Comparison of ENCODE assay signal across 8 cellular contexts in the genomic region with DNA sequence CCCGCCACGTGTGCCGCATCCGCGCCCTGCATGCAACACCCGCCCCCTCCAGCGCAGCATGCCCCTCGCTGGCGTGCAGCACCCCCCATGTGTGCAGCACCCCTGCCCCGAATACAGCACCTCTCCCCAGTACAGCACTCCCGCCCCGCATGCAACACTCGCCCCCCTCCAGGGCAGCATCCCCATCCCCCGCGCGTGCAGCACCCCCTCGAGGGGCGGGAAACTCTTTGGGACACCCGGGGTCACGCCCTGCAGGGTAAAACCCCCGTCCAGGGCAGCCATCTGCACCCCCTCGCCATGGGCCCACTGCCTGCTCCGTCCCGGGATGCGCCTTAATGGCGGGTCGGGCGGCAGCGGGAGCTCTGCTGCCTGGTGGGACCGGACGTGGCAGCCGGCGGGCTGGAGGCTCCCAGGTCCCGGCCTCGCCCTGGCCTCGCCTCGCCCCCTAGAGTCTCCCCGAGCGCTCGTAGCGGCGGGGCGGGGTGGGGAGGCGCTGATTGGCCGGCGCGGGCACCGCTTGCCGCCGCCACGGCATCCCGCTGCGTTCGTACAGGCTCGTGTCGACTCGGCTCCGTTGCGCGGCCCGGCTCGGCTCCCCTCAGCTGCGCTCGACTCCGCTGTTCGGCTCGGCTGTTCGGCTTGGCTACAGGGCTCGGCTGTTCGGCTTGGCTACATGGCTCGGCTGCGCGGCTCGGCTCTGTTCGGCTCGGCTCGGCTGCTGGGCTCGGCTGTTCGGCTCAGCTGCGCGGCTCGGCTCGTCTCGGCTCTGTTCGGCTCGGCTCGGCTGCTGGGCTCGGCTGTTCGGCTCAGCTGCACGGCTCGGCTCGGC. TPM values are rescaled to one million over a fixed set of nuclear protein-coding genes. Genes with fewer than 3 reads are reported as not detected.
DNase-seq lines count a peak whose midpoint lies in the region; ATAC-seq and TF ChIP-seq lines count a peak whose summit lies in the region.

No MANE protein-coding gene starts in this region.

- TF ChIP-seq CTCF in RWPE2 (IDR thresholded peaks at IDR 0.05; ENCODE audit: poor library complexity, severe bottlenecking) = no peak
- peak; percentile 45 for TF ChIP-seq CTCF in foreskin keratinocyte (conservative IDR thresholded peaks at IDR 0.05)
- peak; percentile 63 for TF ChIP-seq CTCF in neural cell (IDR thresholded peaks at IDR 0.05; ENCODE audit: poor library complexity, severe bottlenecking)

- H3K4me1 Mint-ChIP-seq in stimulated activated naive CD8-positive, alpha-beta T cell treated with anti-CD3 and anti-CD28 coated beads, Interleukin-15, Interleukin-2, amounts not matched to agents 100 ng/mL and 50 ng/mL, for 24 hours (ENCODE audit: low read depth) = peaks cover 20% of the 10 kb centered on the region

- in situ Hi-C loops in GM23248 (cut with MboI) = no loop called here

- H3K9me2 ChIP-seq in GM23248 (ENCODE audit: insufficient read depth) (no peaks in the 10 kb centered on the region), neural cell (ENCODE audit: insufficient read depth, low read length) (no peaks in the 10 kb centered on the region)

- TF ChIP-seq EP300 in neural cell (conservative IDR thresholded peaks at IDR 0.05; ENCODE audit: poor library complexity, severe bottlenecking) = peak; percentile 50

- peaks cover 30% of the 10 kb centered on the region for H3K27me3 Mint-ChIP-seq in stimulated activated naive CD8-positive, alpha-beta T cell treated with anti-CD3 and anti-CD28 coated beads, Interleukin-15, Interleukin-2, amounts not matched to agents 100 ng/mL and 50 ng/mL, for 24 hours

- H2AFZ ChIP-seq in GM23248 (peak overlapping the region; percentile 81), neural cell (ENCODE audit: low read depth, low read length) (peak overlapping the region; percentile 87)

- DNase-seq in DMS153 (lab: John Stamatoyannopoulos, UW) = peak; percentile 93
- DNase-seq in GM23248 = peak; percentile 99
- peak; percentile 97 to 99 for DNase-seq in Kasumi-1 (lab: John Stamatoyannopoulos, UW)
- peak; percentile 96 for DNase-seq in RWPE2 (ENCODE audit: low spot score)
- peak; percentile 92 for DNase-seq in activated gamma-delta T cell treated with anti-CD3 and anti-CD28 coated beads, Interleukin-2, amount 50 U/mL, for 16 hours (ENCODE audit: low read depth)
- DNase-seq in foreskin keratinocyte = peak; percentile 62 to 80

- H3K4me3 ChIP-seq in GM23248 = peak overlapping the region; percentile 68
- H3K4me3 ChIP-seq in RWPE2 (ENCODE audit: severe bottlenecking) = peak overlapping the region; percentile 29
- H3K4me3 ChIP-seq in neural cell (ENCODE audit: low read length) = peak overlapping the region; percentile 92

- H3K9ac ChIP-seq in GM23248 (peak overlapping the region; percentile 79), neural cell (ENCODE audit: low read length) (peak overlapping the region; percentile 85)

- peak overlapping the region; percentile 47 for H3K4me3 Mint-ChIP-seq in stimulated activated naive CD8-positive, alpha-beta T cell treated with anti-CD3 and anti-CD28 coated beads, Interleukin-15, Interleukin-2, amounts not matched to agents 100 ng/mL and 50 ng/mL, for 24 hours

- H3K79me2 ChIP-seq in GM23248 (ENCODE audit: insufficient read depth) = no peaks in the 10 kb centered on the region
- peaks cover 32% of the 10 kb centered on the region for H3K79me2 ChIP-seq in neural cell (replicated peaks; ENCODE audit: insufficient read depth, low read length)

- no peaks in the 10 kb centered on the region for H3K36me3 Mint-ChIP-seq in stimulated activated naive CD8-positive, alpha-beta T cell treated with anti-CD3 and anti-CD28 coated beads, Interleukin-15, Interleukin-2, amounts not matched to agents 100 ng/mL and 50 ng/mL, for 24 hours (ENCODE audit: low read depth)

- H4K20me1 ChIP-seq in GM23248 (ENCODE audit: insufficient read depth) (no peaks in the 10 kb centered on the region), neural cell (ENCODE audit: insufficient read depth) (peaks cover 8% of the 10 kb centered on the region)

- peaks cover 14% of the 10 kb centered on the region for H3K27me3 ChIP-seq in GM23248 (replicated peaks; ENCODE audit: insufficient read depth)
- peaks cover 18% of the 10 kb centered on the region for H3K27me3 ChIP-seq in RWPE2 (ENCODE audit: insufficient read depth, poor library complexity, severe bottlenecking)
- H3K27me3 ChIP-seq in foreskin keratinocyte = peaks cover 40% of the 10 kb centered on the region
- H3K27me3 ChIP-seq in neural cell (ENCODE audit: insufficient read depth, low read depth, low read length) = no peaks in the 10 kb centered on the region

- peak overlapping the region; percentile 67 for H3K4me2 ChIP-seq in GM23248 (ENCODE audit: unreplicated experiment)
- peak overlapping the region; percentile 72 for H3K4me2 ChIP-seq in neural cell (ENCODE audit: low read length)

- H3K9me3 ChIP-seq in GM23248 (ENCODE audit: low read depth) (no peaks in the 10 kb centered on the region), RWPE2 (ENCODE audit: severe bottlenecking) (no peaks in the 10 kb centered on the region), neural cell (ENCODE audit: low read length) (no peaks in the 10 kb centered on the region)

- ATAC-seq in RWPE2 (ENCODE audit: low read depth) (peak; percentile 97), foreskin keratinocyte (peak; percentile 98)

- WGBS in GM23248 (ENCODE audit: low coverage in 1 of 2, low lambda C conversion rate in 2 of 2, missing lambda C conversion rate in 2 of 2), 2 experiments = 2% methylated on average over 44 to 58 of the region's 92 CpGs

- TF ChIP-seq RAD21 in neural cell (conservative IDR thresholded peaks at IDR 0.05) = peak; percentile 51

- no peaks in the 10 kb centered on the region for H3K9me3 Mint-ChIP-seq in stimulated activated naive CD8-positive, alpha-beta T cell treated with anti-CD3 and anti-CD28 coated beads, Interleukin-15, Interleukin-2, amounts not matched to agents 100 ng/mL and 50 ng/mL, for 24 hours

- H3K27ac ChIP-seq in GM23248 = no peak overlapping the region
- no peak overlapping the region for H3K27ac ChIP-seq in RWPE2 (ENCODE audit: poor library complexity, severe bottlenecking)
- H3K27ac ChIP-seq in foreskin keratinocyte = no peak overlapping the region
- peak overlapping the region; percentile 69 for H3K27ac ChIP-seq in neural cell (ENCODE audit: low read length)

- 0 out of 2 replicates have a peak, but pooled peaks cover 3% of the 10 kb centered on the region for H3F3A ChIP-seq in GM23248 (ENCODE audit: insufficient read depth)
- no peaks in the 10 kb centered on the region for H3F3A ChIP-seq in neural cell (ENCODE audit: insufficient read depth, low read length, poor library complexity, severe bottlenecking)

- H3K36me3 ChIP-seq in GM23248 (ENCODE audit: low read depth) (no peaks in the 10 kb centered on the region), RWPE2 (ENCODE audit: low read depth) (no peaks in the 10 kb centered on the region), neural cell (ENCODE audit: insufficient read depth, low read length) (no peaks in the 10 kb centered on the region)

- H3K4me1 ChIP-seq in GM23248 (ENCODE audit: insufficient read depth) = no peaks in the 10 kb centered on the region
- H3K4me1 ChIP-seq in RWPE2 (ENCODE audit: insufficient read depth, poor library complexity, severe bottlenecking) = no peaks in the 10 kb centered on the region
- H3K4me1 ChIP-seq in foreskin keratinocyte = no peaks in the 10 kb centered on the region

- H3K27ac Mint-ChIP-seq in stimulated activated naive CD8-positive, alpha-beta T cell treated with anti-CD3 and anti-CD28 coated beads, Interleukin-15, Interleukin-2, amounts not matched to agents 100 ng/mL and 50 ng/mL, for 24 hours = no peak overlapping the region

TF ChIP-seq in neural cell, 6 proteins besides CTCF, POLR2A, EP300 and RAD21:
- TF ChIP-seq MXI1 (conservative IDR thresholded peaks at IDR 0.05; ENCODE audit: poor library complexity, severe bottlenecking) = peak; percentile 68
- peak; percentile 87 for TF ChIP-seq POLR2AphosphoS5 (IDR thresholded peaks at IDR 0.05)
- TF ChIP-seq SMC3 (conservative IDR thresholded peaks at IDR 0.05; ENCODE audit: poor library complexity) = peak; percentile 50
- TF ChIP-seq TAF1 (IDR thresholded peaks at IDR 0.05; ENCODE audit: low read depth) = no peak
- no peak for TF ChIP-seq EZH2 (IDR thresholded peaks at IDR 0.05; ENCODE audit: borderline replicate concordance, insufficient read depth, low read length, poor library complexity, severe bottlenecking)
- TF ChIP-seq, protein P1, sequence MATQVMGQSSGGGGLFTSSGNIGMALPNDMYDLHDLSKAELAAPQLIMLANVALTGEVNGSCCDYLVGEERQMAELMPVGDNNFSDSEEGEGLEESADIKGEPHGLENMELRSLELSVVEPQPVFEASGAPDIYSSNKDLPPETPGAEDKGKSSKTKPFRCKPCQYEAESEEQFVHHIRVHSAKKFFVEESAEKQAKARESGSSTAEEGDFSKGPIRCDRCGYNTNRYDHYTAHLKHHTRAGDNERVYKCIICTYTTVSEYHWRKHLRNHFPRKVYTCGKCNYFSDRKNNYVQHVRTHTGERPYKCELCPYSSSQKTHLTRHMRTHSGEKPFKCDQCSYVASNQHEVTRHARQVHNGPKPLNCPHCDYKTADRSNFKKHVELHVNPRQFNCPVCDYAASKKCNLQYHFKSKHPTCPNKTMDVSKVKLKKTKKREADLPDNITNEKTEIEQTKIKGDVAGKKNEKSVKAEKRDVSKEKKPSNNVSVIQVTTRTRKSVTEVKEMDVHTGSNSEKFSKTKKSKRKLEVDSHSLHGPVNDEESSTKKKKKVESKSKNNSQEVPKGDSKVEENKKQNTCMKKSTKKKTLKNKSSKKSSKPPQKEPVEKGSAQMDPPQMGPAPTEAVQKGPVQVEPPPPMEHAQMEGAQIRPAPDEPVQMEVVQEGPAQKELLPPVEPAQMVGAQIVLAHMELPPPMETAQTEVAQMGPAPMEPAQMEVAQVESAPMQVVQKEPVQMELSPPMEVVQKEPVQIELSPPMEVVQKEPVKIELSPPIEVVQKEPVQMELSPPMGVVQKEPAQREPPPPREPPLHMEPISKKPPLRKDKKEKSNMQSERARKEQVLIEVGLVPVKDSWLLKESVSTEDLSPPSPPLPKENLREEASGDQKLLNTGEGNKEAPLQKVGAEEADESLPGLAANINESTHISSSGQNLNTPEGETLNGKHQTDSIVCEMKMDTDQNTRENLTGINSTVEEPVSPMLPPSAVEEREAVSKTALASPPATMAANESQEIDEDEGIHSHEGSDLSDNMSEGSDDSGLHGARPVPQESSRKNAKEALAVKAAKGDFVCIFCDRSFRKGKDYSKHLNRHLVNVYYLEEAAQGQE (IDR thresholded peaks at IDR 0.05; ENCODE audit: borderline replicate concordance) = no peak

RNA-seq across cellular contexts. Expression of a gene that starts 0.4 kb away (rescaled TPM):
- total RNA-seq in GM23248 (2014; rRNA removed; shearing (Covaris generic)) = 0.11 and 0.13 TPM in 2 replicates
- polyA plus RNA-seq in GM23248 (2016; fragmentation: Nextera tagmentation; extraction: Ambion mirVana) (not detected in 2 replicates), foreskin keratinocyte (0.08 and 0.18 TPM in 2 replicates), neural cell (47.5 and 58.2 TPM in 2 replicates)
- 0.18 and 0.34 TPM in 2 replicates for total RNA-seq in foreskin keratinocyte
- polyA minus RNA-seq in neural cell = 69.3 and 95.4 TPM in 2 replicates

Comparison
In these comparisons a context has a peak if more than half of its experiments do, and no peak if none do; other contexts are left out.
1. H3K4me3 ChIP-seq: peak in every context shown above with its lines; median percentile 92 in neural cell; 68 in GM23248; 29 in RWPE2.
2. RNA of a gene that starts 0.4 kb away (polyA plus RNA-seq): 47.5 to 58.2 TPM in neural cell; 0.08 to 0.18 TPM in foreskin keratinocyte and not detected in GM23248; every median in the first group is over 10 times any median in the second.
3. Peak in every context shown above with its lines, with median percentiles within 50 percentile points of each other: DNase-seq.